In genomic region chr21:14027235-14027869, GRCh38 we compare ENCODE assay signal across 8 cellular contexts.
DNase-seq lines count a peak whose midpoint lies in the region; ATAC-seq, FAIRE-seq and TF ChIP-seq lines count a peak whose summit lies in the region.
"Not testable (repeated sequence)": the region's sequence is repeated elsewhere in the genome, so short reads cannot be mapped to it uniquely, and the experiment has no call there.

No MANE protein-coding gene starts in this region.

- peak; percentile 89 for FAIRE-seq in HepG2 (lab: Jason Lieb, UNC)

- peaks cover 13% of the 10 kb centered on the region; the same call in 1 of the 2 replicates for H3K4me1 ChIP-seq in HepG2 (ENCODE audit: insufficient read depth, low read length)

- H3K27me3 ChIP-seq in dorsolateral prefrontal cortex; HepG2 (ENCODE audit: control insufficient read depth in 1 of 2, insufficient read depth in 2 of 2, low read length in 2 of 2): not testable (repeated sequence)

- H3K79me2 ChIP-seq in HepG2 (ENCODE audit: insufficient read depth, low read length): not testable (repeated sequence)

- POLR2A ChIA-PET in HepG2 (lab: Yijun Ruan, JAX): not testable (repeated sequence)

- ATAC-seq in GM19372 (IDR thresholded peaks at IDR 0.05; ENCODE audit: low read depth, unreplicated experiment) (peak; percentile 100), HG03469 (IDR thresholded peaks at IDR 0.05; ENCODE audit: unreplicated experiment) (peak; percentile 100), HepG2 (peak; percentile 100)

- peak in 1 of 2 experiments; percentile 31; a peak in 2 of 4 replicates for TF ChIP-seq POLR2A in HepG2 (IDR thresholded peaks at IDR 0.05; ENCODE audit: insufficient read depth in 1 of 2, low read depth in 2 of 2, low read length in 2 of 2)

- H3K4me2 ChIP-seq in HepG2 (ENCODE audit: low read depth, low read length): peak overlapping the region; percentile 58

- 0% methylated on average over 4 of the region's 37 CpGs for WGBS in HepG2 (ENCODE audit: low lambda C conversion rate)

- TF ChIP-seq EP300 in HepG2 (IDR thresholded peaks at IDR 0.05; ENCODE audit: low read depth in 2 of 2, low read length in 2 of 2); HepG2 (CRISPR knock-in tag; IDR thresholded peaks at IDR 0.05; ENCODE audit: borderline replicate concordance): not testable (repeated sequence)

- peak overlapping the region; percentile 43; the same call in 1 of the 2 replicates for H3K9ac ChIP-seq in HepG2 (ENCODE audit: insufficient read depth, low read depth, low read length)

- in situ Hi-C loops in HepG2 (cut with HindIII; ENCODE audit: extremely low pct_ligation_motif_present, low pct_unique_long_range_greater_than_20kb): not testable (repeated sequence)

- peak overlapping the region; percentile 27 to 79 (median 63) for H3K4me3 ChIP-seq in dorsolateral prefrontal cortex
- H3K4me3 ChIP-seq in HepG2 (replicated peaks in 1 of 3; ENCODE audit: insufficient read depth in 1 of 3, low read depth in 2 of 3, low read length in 3 of 3): peak overlapping the region; percentile 71 to 77 (median 71); a peak in 5 of 6 replicates

- not testable (repeated sequence) for H3K9me3 ChIP-seq in HepG2 (ENCODE audit: low read length)

- TF ChIP-seq CTCF in C4-2B (conservative IDR thresholded peaks at IDR 0.05); HepG2 (CRISPR knock-in tag; IDR thresholded peaks at IDR 0.05): not testable (repeated sequence)
- peak in 2 of 56 donors; percentile 14 for TF ChIP-seq CTCF in dorsolateral prefrontal cortex (IDR thresholded peaks at IDR 0.05 in 54 of 56, conservative IDR thresholded peaks at IDR 0.05 in 2 of 56; ENCODE audit: low read depth in 1 of 56, partially characterized antibody in 56 of 56)

- H3K27ac ChIP-seq in C4-2B (peak overlapping the region; percentile 39; the same call in 1 of the 2 replicates), dorsolateral prefrontal cortex (peak overlapping the region in 3 of 59 donors; percentile 10 to 37 (median 25))
- H3K27ac ChIP-seq in HepG2 (ENCODE audit: extremely low read length, insufficient read depth, low read length): not testable (repeated sequence)

- CTCF ChIA-PET in HepG2 (lab: Yijun Ruan, JAX; ENCODE audit: low intra/inter-chr PET ratio, low total read pairs): not testable (repeated sequence)

- intact Hi-C loops in dorsolateral prefrontal cortex (cut with DNase I); HepG2 (cut with micrococcal nuclease; ENCODE audit: unreplicated experiment): not testable (repeated sequence)

- DNase-seq in NCI-H69 (lab: John Stamatoyannopoulos, UW): peak; percentile 94
- DNase-seq in activated CD4-positive, alpha-beta T cell treated with anti-CD3 and anti-CD28 coated beads, Interleukin-2, amount 50 U/mL, for 4 hours: peak; percentile 76 to 78
- peak; percentile 80 to 97 (median 93) for DNase-seq in dorsolateral prefrontal cortex
- peak; percentile 88 for DNase-seq in HepG2 (ENCODE audit: low spot score)
- DNase-seq in stimulated activated CD4-positive, alpha-beta T cell treated with anti-CD3 and anti-CD28 coated beads, Interleukin-2, amount 100 ng/mL, for 48 hours: peak; percentile 74 to 78

- BruUV-seq in HepG2 (replicated peaks; lab: Mats Ljungman, UMichigan): TSS peak; percentile 77

- not testable (repeated sequence) for H2AFZ ChIP-seq in HepG2 (ENCODE audit: low read length)

- not testable (repeated sequence) for H3K36me3 ChIP-seq in HepG2 (replicated peaks in 1 of 2; ENCODE audit: control insufficient read depth in 1 of 2, insufficient read depth in 2 of 2, low read length in 2 of 2)

- not testable (repeated sequence) for H4K20me1 ChIP-seq in HepG2 (ENCODE audit: insufficient read depth, low read length)

- TF ChIP-seq RAD21 in HepG2 (CRISPR knock-in tag; IDR thresholded peaks at IDR 0.05): not testable (repeated sequence)

TF ChIP-seq in HepG2, 621 proteins besides CTCF, POLR2A, EP300 and RAD21 (continues in another document):
- TF ChIP-seq, protein P1, sequence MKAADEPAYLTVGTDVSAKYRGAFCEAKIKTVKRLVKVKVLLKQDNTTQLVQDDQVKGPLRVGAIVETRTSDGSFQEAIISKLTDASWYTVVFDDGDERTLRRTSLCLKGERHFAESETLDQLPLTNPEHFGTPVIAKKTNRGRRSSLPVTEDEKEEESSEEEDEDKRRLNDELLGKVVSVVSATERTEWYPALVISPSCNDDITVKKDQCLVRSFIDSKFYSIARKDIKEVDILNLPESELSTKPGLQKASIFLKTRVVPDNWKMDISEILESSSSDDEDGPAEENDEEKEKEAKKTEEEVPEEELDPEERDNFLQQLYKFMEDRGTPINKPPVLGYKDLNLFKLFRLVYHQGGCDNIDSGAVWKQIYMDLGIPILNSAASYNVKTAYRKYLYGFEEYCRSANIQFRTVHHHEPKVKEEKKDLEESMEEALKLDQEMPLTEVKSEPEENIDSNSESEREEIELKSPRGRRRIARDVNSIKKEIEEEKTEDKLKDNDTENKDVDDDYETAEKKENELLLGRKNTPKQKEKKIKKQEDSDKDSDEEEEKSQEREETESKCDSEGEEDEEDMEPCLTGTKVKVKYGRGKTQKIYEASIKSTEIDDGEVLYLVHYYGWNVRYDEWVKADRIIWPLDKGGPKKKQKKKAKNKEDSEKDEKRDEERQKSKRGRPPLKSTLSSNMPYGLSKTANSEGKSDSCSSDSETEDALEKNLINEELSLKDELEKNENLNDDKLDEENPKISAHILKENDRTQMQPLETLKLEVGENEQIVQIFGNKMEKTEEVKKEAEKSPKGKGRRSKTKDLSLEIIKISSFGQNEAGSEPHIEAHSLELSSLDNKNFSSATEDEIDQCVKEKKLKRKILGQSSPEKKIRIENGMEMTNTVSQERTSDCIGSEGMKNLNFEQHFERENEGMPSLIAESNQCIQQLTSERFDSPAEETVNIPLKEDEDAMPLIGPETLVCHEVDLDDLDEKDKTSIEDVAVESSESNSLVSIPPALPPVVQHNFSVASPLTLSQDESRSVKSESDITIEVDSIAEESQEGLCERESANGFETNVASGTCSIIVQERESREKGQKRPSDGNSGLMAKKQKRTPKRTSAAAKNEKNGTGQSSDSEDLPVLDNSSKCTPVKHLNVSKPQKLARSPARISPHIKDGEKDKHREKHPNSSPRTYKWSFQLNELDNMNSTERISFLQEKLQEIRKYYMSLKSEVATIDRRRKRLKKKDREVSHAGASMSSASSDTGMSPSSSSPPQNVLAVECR (CRISPR knock-in tag; IDR thresholded peaks at IDR 0.05; ENCODE audit: borderline replicate concordance): peak; percentile 60; the same call in 1 of the 2 replicates
- TF ChIP-seq ZFY (CRISPR knock-in tag; IDR thresholded peaks at IDR 0.05): peak; percentile 45; the same call in 1 of the 2 replicates
- peak; percentile 89 for TF ChIP-seq SP2 (CRISPR knock-in tag; IDR thresholded peaks at IDR 0.05)
- peak; percentile 85 for TF ChIP-seq GATAD1 (CRISPR knock-in tag; IDR thresholded peaks at IDR 0.05)
- TF ChIP-seq ELF1 (CRISPR knock-in tag; IDR thresholded peaks at IDR 0.05): peak; percentile 53
- TF ChIP-seq SAP130 (CRISPR knock-in tag; IDR thresholded peaks at IDR 0.05; ENCODE audit: low read depth): peak; percentile 82
- TF ChIP-seq HDAC1 (CRISPR knock-in tag; IDR thresholded peaks at IDR 0.05): peak; percentile 27; the same call in 1 of the 2 replicates
- peak; percentile 94 for TF ChIP-seq GABPB1 (CRISPR knock-in tag; IDR thresholded peaks at IDR 0.05)
- TF ChIP-seq E2F5 (CRISPR knock-in tag; conservative IDR thresholded peaks at IDR 0.05): peak; percentile 61; the same call in 1 of the 2 replicates
- 0 out of 2 replicates have a peak, but pooled peaks have one; percentile 30 for TF ChIP-seq KMT2B (CRISPR knock-in tag; IDR thresholded peaks at IDR 0.05)
- TF ChIP-seq ZMYM4 (CRISPR knock-in tag; IDR thresholded peaks at IDR 0.05): 0 out of 2 replicates have a peak, but pooled peaks have one; percentile 35
- peak; percentile 50 for TF ChIP-seq CREB1 (IDR thresholded peaks at IDR 0.05)
- not testable (repeated sequence) for TF ChIP-seq CREB1 (CRISPR knock-in tag; IDR thresholded peaks at IDR 0.05)
- peak; percentile 70; the same call in 1 of the 2 replicates for TF ChIP-seq SIN3B (IDR thresholded peaks at IDR 0.05; ENCODE audit: low read length)
- peak; percentile 90 for TF ChIP-seq NFYC (CRISPR knock-in tag; IDR thresholded peaks at IDR 0.05)
- peak; percentile 45; the same call in 1 of the 2 replicates for TF ChIP-seq TGIF2 (CRISPR knock-in tag; IDR thresholded peaks at IDR 0.05)
- peak; percentile 92 for TF ChIP-seq TFDP1 (CRISPR knock-in tag; IDR thresholded peaks at IDR 0.05; ENCODE audit: borderline replicate concordance)
- TF ChIP-seq HOXA3 (CRISPR knock-in tag; IDR thresholded peaks at IDR 0.05): peak; percentile 26; the same call in 1 of the 2 replicates
- peak; percentile 55 for TF ChIP-seq GABPA (IDR thresholded peaks at IDR 0.05; ENCODE audit: low read depth, low read length)
- peak; percentile 87 for TF ChIP-seq GABPA (CRISPR knock-in tag; IDR thresholded peaks at IDR 0.05; ENCODE audit: low read depth)
- TF ChIP-seq ZFX (CRISPR knock-in tag; IDR thresholded peaks at IDR 0.05; ENCODE audit: low read depth): peak; percentile 62
- peak; percentile 94 for TF ChIP-seq NFYB (CRISPR knock-in tag; IDR thresholded peaks at IDR 0.05)
